10 cellular contexts compared by ENCODE assay signal in the genomic region with DNA sequence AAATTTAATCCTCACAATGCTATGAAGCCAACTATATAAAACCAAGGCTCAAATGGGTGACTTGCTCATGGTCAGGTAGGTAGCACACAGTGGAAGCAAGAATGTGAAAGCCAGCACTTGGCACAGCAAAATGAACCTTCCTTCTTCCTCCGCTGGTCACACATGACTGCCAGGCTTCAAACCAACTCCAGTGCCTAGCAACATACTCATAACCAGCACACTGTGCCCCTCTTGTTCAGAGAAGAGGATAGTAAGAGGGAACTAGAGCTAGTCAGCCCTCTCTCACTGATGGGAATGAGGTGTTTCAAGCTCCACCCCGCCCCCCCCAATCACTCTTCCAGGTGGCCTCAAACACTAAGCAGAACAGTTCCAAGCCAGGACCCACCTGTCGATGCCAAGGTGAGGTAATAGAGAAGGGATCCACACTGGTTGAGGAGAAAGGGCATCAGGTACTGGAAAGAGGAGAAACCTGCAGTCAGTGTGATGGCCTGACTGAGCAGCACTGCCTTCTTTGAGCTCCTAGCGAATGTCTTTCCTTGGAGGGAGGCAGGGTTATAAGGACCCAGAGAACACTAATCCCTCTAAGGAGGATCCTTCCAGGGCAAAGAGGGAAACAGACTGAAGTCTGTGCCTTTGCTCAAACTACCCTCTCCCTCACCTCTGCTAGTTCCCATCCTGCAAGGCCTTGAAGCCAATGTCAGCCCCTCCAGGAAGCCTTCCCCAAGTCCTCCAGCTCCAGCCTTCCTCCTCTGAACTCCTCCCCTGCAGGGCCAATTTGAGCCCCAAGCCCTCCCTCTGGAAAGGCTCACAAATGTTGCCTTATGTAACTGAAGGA. TPM values are rescaled to one million over a fixed set of nuclear protein-coding genes. Genes with fewer than 3 reads are reported as not detected.
DNase-seq lines count a peak whose midpoint lies in the region; ATAC-seq lines count a peak whose summit lies in the region.
"Had no signal": no experiment of that assay in that cellular context is flagged by ENCODE, and none has a peak within 500 bp of the region (broad histone marks: within the 10 kb centered on the region; RNA-seq: fewer than 3 reads in every experiment).

No MANE protein-coding gene starts in this region.

- no peaks in the 10 kb centered on the region for H3K9me3 ChIP-seq in thymus (ENCODE audit: control insufficient read depth)

- no peak for DNase-seq in activated T-cell treated with anti-CD3 and anti-CD28 coated beads, Interleukin-2, amount 50 U/mL, for 4 hours
- DNase-seq in activated T-cell treated with anti-CD3 and anti-CD28 coated beads, Interleukin-2, amount 50 U/mL, for 48 hours = no peak
- DNase-seq in activated T-helper 2 cell treated with anti-CD3 and anti-CD28 coated beads, Interferon-gamma antibody, Interleukin-2, Interleukin-4, amounts not matched to agents 10 μg/mL and 5 μg/mL and 100 μg/mL, durations not matched to agents 14 hours and 24 hours and 36 hours (ENCODE audit: low spot score) = no peak
- peak; percentile 79 for DNase-seq in kidney glomerular epithelial cell (lab: John Stamatoyannopoulos, UW)
- DNase-seq in NCI-H1436 treated with DMSO at 0.1 percent for 48 hours (lab: John Stamatoyannopoulos, UW) = no peak
- no peak for DNase-seq in OCI-M1 (lab: John Stamatoyannopoulos, UW)
- no peak for DNase-seq in AG08396 (ENCODE audit: low spot score)
- DNase-seq: NCI-H526 had no signal

- H3K4me1 Mint-ChIP-seq in activated T-cell treated with anti-CD3 and anti-CD28 coated beads, Interleukin-2, amount 50 U/mL, for 4 hours (ENCODE audit: low read depth) = peaks cover 35% of the 10 kb centered on the region
- H3K4me1 Mint-ChIP-seq in activated T-helper 2 cell treated with anti-CD3 and anti-CD28 coated beads, Interferon-gamma antibody, Interleukin-2, Interleukin-4, amounts not matched to agents 10 μg/mL and 5 μg/mL and 100 μg/mL, durations not matched to agents 14 hours and 24 hours and 36 hours (ENCODE audit: low read depth) = peaks cover 33% of the 10 kb centered on the region

- peaks cover 25% of the 10 kb centered on the region for H3K36me3 ChIP-seq in thymus (ENCODE audit: control insufficient read depth, insufficient read depth)

- WGBS in thymus = 97% methylated on average over 4 of the region's 4 CpGs

- no peaks in the 10 kb centered on the region for H3K27me3 Mint-ChIP-seq in activated T-cell treated with anti-CD3 and anti-CD28 coated beads, Interleukin-2, amount 50 U/mL, for 4 hours (ENCODE audit: low read depth)
- no peaks in the 10 kb centered on the region for H3K27me3 Mint-ChIP-seq in activated T-helper 2 cell treated with anti-CD3 and anti-CD28 coated beads, Interferon-gamma antibody, Interleukin-2, Interleukin-4, amounts not matched to agents 10 μg/mL and 5 μg/mL and 100 μg/mL, durations not matched to agents 14 hours and 24 hours and 36 hours (ENCODE audit: low read depth)

- ATAC-seq in activated T-cell treated with anti-CD3 and anti-CD28 coated beads, Interleukin-2, amount 50 U/mL, for 4 hours = no peak

- peaks cover 12% of the 10 kb centered on the region for H3K36me3 Mint-ChIP-seq in activated T-cell treated with anti-CD3 and anti-CD28 coated beads, Interleukin-2, amount 50 U/mL, for 4 hours (ENCODE audit: insufficient read depth)
- peaks cover 45% of the 10 kb centered on the region for H3K36me3 Mint-ChIP-seq in activated T-helper 2 cell treated with anti-CD3 and anti-CD28 coated beads, Interferon-gamma antibody, Interleukin-2, Interleukin-4, amounts not matched to agents 10 μg/mL and 5 μg/mL and 100 μg/mL, durations not matched to agents 14 hours and 24 hours and 36 hours (ENCODE audit: low read depth)

- H3K4me3 ChIP-seq in thymus (ENCODE audit: low read length) = peak overlapping the region; percentile 78

- intact Hi-C loops in activated T-helper 2 cell treated with anti-CD3 and anti-CD28 coated beads, Interferon-gamma antibody, Interleukin-2, Interleukin-4, amounts not matched to agents 10 μg/mL and 5 μg/mL and 100 μg/mL, durations not matched to agents 14 hours and 24 hours and 36 hours (cut with micrococcal nuclease) = no loop called here

- peak overlapping the region; percentile 97 for H3K4me3 Mint-ChIP-seq in activated T-cell treated with anti-CD3 and anti-CD28 coated beads, Interleukin-2, amount 50 U/mL, for 4 hours
- H3K4me3 Mint-ChIP-seq in activated T-helper 2 cell treated with anti-CD3 and anti-CD28 coated beads, Interferon-gamma antibody, Interleukin-2, Interleukin-4, amounts not matched to agents 10 μg/mL and 5 μg/mL and 100 μg/mL, durations not matched to agents 14 hours and 24 hours and 36 hours (ENCODE audit: low read depth) = peak overlapping the region; percentile 94

- no peaks in the 10 kb centered on the region for H3K9me3 Mint-ChIP-seq in activated T-cell treated with anti-CD3 and anti-CD28 coated beads, Interleukin-2, amount 50 U/mL, for 4 hours
- H3K9me3 Mint-ChIP-seq in activated T-helper 2 cell treated with anti-CD3 and anti-CD28 coated beads, Interferon-gamma antibody, Interleukin-2, Interleukin-4, amounts not matched to agents 10 μg/mL and 5 μg/mL and 100 μg/mL, durations not matched to agents 14 hours and 24 hours and 36 hours = no peaks in the 10 kb centered on the region

- no peak overlapping the region for H3K27ac ChIP-seq in thymus (ENCODE audit: low read depth)

- H3K4me1 ChIP-seq in thymus (ENCODE audit: control insufficient read depth, insufficient read depth, low read length) = peaks cover 9% of the 10 kb centered on the region

- H3K27me3 ChIP-seq in thymus (ENCODE audit: control insufficient read depth, insufficient read depth) = no peaks in the 10 kb centered on the region

- peak overlapping the region; percentile 95 for H3K27ac Mint-ChIP-seq in activated T-helper 2 cell treated with anti-CD3 and anti-CD28 coated beads, Interferon-gamma antibody, Interleukin-2, Interleukin-4, amounts not matched to agents 10 μg/mL and 5 μg/mL and 100 μg/mL, durations not matched to agents 14 hours and 24 hours and 36 hours

RNA-seq across cellular contexts. Expression of gene TMEM234, which starts 1.2 kb away (rescaled TPM):
- 1 to 10 TPM; 8.0 to 9.2 (median 8.2) TPM for total RNA-seq in activated T-cell treated with anti-CD3 and anti-CD28 coated beads, Interleukin-2, amount 50 U/mL, for 4 hours
- total RNA-seq in activated T-helper 2 cell treated with anti-CD3 and anti-CD28 coated beads, Interferon-gamma antibody, Interleukin-2, Interleukin-4, amounts not matched to agents 10 μg/mL and 5 μg/mL and 100 μg/mL, durations not matched to agents 14 hours and 24 hours and 36 hours = 10.7 and 12.1 TPM in 2 replicates
- polyA plus RNA-seq in thymus = 15.4 TPM

RNA-seq across cellular contexts. Expression of gene EIF3I, which starts 1.2 kb away (rescaled TPM):
- 100 to 1,000 TPM; 404 to 436 (median 434) TPM for total RNA-seq in activated T-cell treated with anti-CD3 and anti-CD28 coated beads, Interleukin-2, amount 50 U/mL, for 4 hours
- 287 and 293 TPM in 2 replicates for total RNA-seq in activated T-helper 2 cell treated with anti-CD3 and anti-CD28 coated beads, Interferon-gamma antibody, Interleukin-2, Interleukin-4, amounts not matched to agents 10 μg/mL and 5 μg/mL and 100 μg/mL, durations not matched to agents 14 hours and 24 hours and 36 hours
- polyA plus RNA-seq in thymus = 155 TPM

RNA-seq across cellular contexts. Expression of gene DCDC2B, which starts 12.1 kb away (rescaled TPM):
- not detected for total RNA-seq in activated T-cell treated with anti-CD3 and anti-CD28 coated beads, Interleukin-2, amount 50 U/mL, for 4 hours
- total RNA-seq in activated T-helper 2 cell treated with anti-CD3 and anti-CD28 coated beads, Interferon-gamma antibody, Interleukin-2, Interleukin-4, amounts not matched to agents 10 μg/mL and 5 μg/mL and 100 μg/mL, durations not matched to agents 14 hours and 24 hours and 36 hours = 0.14 TPM in 1 of 2 replicates, not detected in the other
- polyA plus RNA-seq in thymus = 0.09 TPM
- total RNA-seq: lung microvascular endothelial cell had no signal

RNA-seq across cellular contexts. Expression of gene IQCC, which starts 15.5 kb away (rescaled TPM):
- 1 to 10 TPM; 2.2 to 3.0 (median 2.9) TPM for total RNA-seq in activated T-cell treated with anti-CD3 and anti-CD28 coated beads, Interleukin-2, amount 50 U/mL, for 4 hours
- total RNA-seq in activated T-helper 2 cell treated with anti-CD3 and anti-CD28 coated beads, Interferon-gamma antibody, Interleukin-2, Interleukin-4, amounts not matched to agents 10 μg/mL and 5 μg/mL and 100 μg/mL, durations not matched to agents 14 hours and 24 hours and 36 hours = 5.0 and 5.4 TPM in 2 replicates
- polyA plus RNA-seq in thymus = 2.8 TPM

RNA-seq across cellular contexts. Expression of gene CCDC28B, which starts 20.6 kb away (rescaled TPM):
- total RNA-seq in activated T-cell treated with anti-CD3 and anti-CD28 coated beads, Interleukin-2, amount 50 U/mL, for 4 hours = 10 to 100 TPM in 1 of 3 donors, 1 to 10 TPM in 2; 6.7 to 10.0 (median 7.8) TPM
- 39.1 and 44.0 TPM in 2 replicates for total RNA-seq in activated T-helper 2 cell treated with anti-CD3 and anti-CD28 coated beads, Interferon-gamma antibody, Interleukin-2, Interleukin-4, amounts not matched to agents 10 μg/mL and 5 μg/mL and 100 μg/mL, durations not matched to agents 14 hours and 24 hours and 36 hours
- polyA plus RNA-seq in thymus = 28.7 TPM
